Comparison of ENCODE assay signal across 10 cellular contexts in genomic region chr17:78375401-78376079, GRCh38. TPM values are rescaled to one million over a fixed set of nuclear protein-coding genes. Genes with fewer than 3 reads are reported as not detected.
DNase-seq lines count a peak whose midpoint lies in the region; ATAC-seq, FAIRE-seq and TF ChIP-seq lines count a peak whose summit lies in the region.
"Had no signal": no experiment of that assay in that cellular context is flagged by ENCODE, and none has a peak within 500 bp of the region (broad histone marks: within the 10 kb centered on the region; RNA-seq: fewer than 3 reads in every experiment).

No MANE protein-coding gene starts in this region.

- intact Hi-C loops in endothelial cell of umbilical vein (cut with micrococcal nuclease): loop anchor here (2.0 kb wide), 1 partner anchor 33 kb away; no protein-coding TSS in a partner anchor

- dilution Hi-C loops in endothelial cell of umbilical vein (cut with MboI; ENCODE audit: extremely low pct_ligation_motif_present, low sequenced_read_pairs): no loop called here

- H3K27ac ChIP-seq in endothelial cell of umbilical vein (ENCODE audit: insufficient read depth, low read depth, low read length) (peak overlapping the region; percentile 92), muscle layer of colon (ENCODE audit: low read depth, low read length) (peak overlapping the region; percentile 32)

- FAIRE-seq in endothelial cell of umbilical vein (lab: Jason Lieb, UNC): no peak

- no peak for TF ChIP-seq CTCF in endothelial cell of umbilical vein (IDR thresholded peaks at IDR 0.05; ENCODE audit: extremely low read depth in 1 of 2, insufficient read depth in 1 of 2, low read depth in 1 of 2, low read length in 2 of 2)

- peak overlapping the region; percentile 13 for H3K4me2 ChIP-seq in endothelial cell of umbilical vein (ENCODE audit: insufficient read depth, low read length)

- H2AFZ ChIP-seq in endothelial cell of umbilical vein (ENCODE audit: low read depth, low read length): no peak overlapping the region

- peak overlapping the region; percentile 78 for H3K9ac ChIP-seq in NT2/D1 (ENCODE audit: insufficient read length, low read depth)
- peak overlapping the region; percentile 65 for H3K9ac ChIP-seq in endothelial cell of umbilical vein (replicated peaks; ENCODE audit: extremely low read depth, insufficient read depth, low read length)
- H3K9ac ChIP-seq in muscle layer of colon (ENCODE audit: low read length): no peak overlapping the region

- no peaks in the 10 kb centered on the region for H4K20me1 ChIP-seq in endothelial cell of umbilical vein (replicated peaks; ENCODE audit: control insufficient read depth, extremely low read depth, insufficient read depth, low read length)

- POLR2A ChIA-PET in endothelial cell of umbilical vein (lab: Charles Lee): interaction anchor here (1.5 kb wide), 1 partner anchor 15 kb away, joined by 6 read pairs; the partner anchor contains the start of gene SOCS3

- H3K27me3 ChIP-seq in NT2/D1 (ENCODE audit: insufficient read depth, insufficient read length) (no peaks in the 10 kb centered on the region), endothelial cell of umbilical vein (ENCODE audit: control insufficient read depth in 2 of 2, insufficient read depth in 2 of 2, low read length in 2 of 2) (no peaks in the 10 kb centered on the region), muscle layer of colon (ENCODE audit: control insufficient read depth in 1 of 2, insufficient read depth in 2 of 2, low read length in 2 of 2) (no peaks in the 10 kb centered on the region)

- TSS peak; percentile 28 for BruUV-seq in endothelial cell of umbilical vein (replicated peaks; lab: Mats Ljungman, UMichigan)

- H3K9me1 ChIP-seq in endothelial cell of umbilical vein (replicated peaks; ENCODE audit: control insufficient read depth, extremely low read depth, insufficient read depth, low read length): no peaks in the 10 kb centered on the region

- peaks cover 11% of the 10 kb centered on the region for H3K79me2 ChIP-seq in endothelial cell of umbilical vein (ENCODE audit: control insufficient read depth, insufficient read depth, low read length)

- CTCF ChIA-PET in endothelial cell of umbilical vein (lab: Charles Lee): interaction anchor here (1.0 to 2.8 kb wide), 6 partner anchors 11 to 332 kb away, joined by 3 to 36 read pairs (median 6); no protein-coding TSS in a partner anchor

- peak; percentile 86 for DNase-seq in AG08396 (ENCODE audit: low spot score)
- no peak for DNase-seq in NT2/D1 (ENCODE audit: low read depth, low spot score)
- peak; percentile 73 for DNase-seq in endothelial cell of umbilical vein (ENCODE audit: low read depth, low spot score)
- DNase-seq in NK-92 (lab: John Stamatoyannopoulos, UW; ENCODE audit: unreplicated experiment): no peak
- no peak for DNase-seq in NCI-H2029 (lab: John Stamatoyannopoulos, UW)
- DNase-seq: CD8-positive, alpha-beta T cell; naive thymus-derived CD8-positive, alpha-beta T cell had no signal

- H3K36me3 ChIP-seq in NT2/D1 (ENCODE audit: insufficient read depth, insufficient read length, low read length) (peaks cover 6% of the 10 kb centered on the region), endothelial cell of umbilical vein (ENCODE audit: control insufficient read depth in 2 of 2, extremely low read depth in 1 of 2, insufficient read depth in 2 of 2, low read length in 2 of 2) (no peaks in the 10 kb centered on the region), muscle layer of colon (ENCODE audit: insufficient read depth, low read length) (no peaks in the 10 kb centered on the region)

- H3K4me1 ChIP-seq in NT2/D1 (ENCODE audit: insufficient read depth, insufficient read length): peaks cover 20% of the 10 kb centered on the region
- H3K4me1 ChIP-seq in endothelial cell of umbilical vein (ENCODE audit: control insufficient read depth, extremely low read depth, insufficient read depth, low read length): peaks cover 41% of the 10 kb centered on the region
- peaks cover 7% of the 10 kb centered on the region for H3K4me1 ChIP-seq in muscle layer of colon (ENCODE audit: insufficient read depth, low read length)

- H3K9me3 ChIP-seq in NT2/D1 (ENCODE audit: insufficient read depth, low read length) (no peaks in the 10 kb centered on the region), endothelial cell of umbilical vein (replicated peaks; ENCODE audit: control insufficient read depth, insufficient read depth, low read length) (no peaks in the 10 kb centered on the region), muscle layer of colon (ENCODE audit: low read length) (no peaks in the 10 kb centered on the region)

- H3K4me3 ChIP-seq in NT2/D1 (ENCODE audit: insufficient read length, low read depth) (no peak overlapping the region), endothelial cell of umbilical vein (replicated peaks in 1 of 3; ENCODE audit: insufficient read depth in 1 of 3, low read depth in 1 of 3, low read length in 3 of 3) (no peak overlapping the region), muscle layer of colon (ENCODE audit: low read depth in 1 of 2, low read length in 2 of 2) (no peak overlapping the region)

- no peak for TF ChIP-seq POLR2A in endothelial cell of umbilical vein (IDR thresholded peaks at IDR 0.05; ENCODE audit: low read depth, low read length)

- ATAC-seq in GM21423 (IDR thresholded peaks at IDR 0.05; ENCODE audit: unreplicated experiment): no peak
- ATAC-seq in GM21825 (IDR thresholded peaks at IDR 0.05; ENCODE audit: unreplicated experiment): no peak
- ATAC-seq: CD8-positive, alpha-beta T cell; naive thymus-derived CD8-positive, alpha-beta T cell had no signal

TF ChIP-seq in endothelial cell of umbilical vein, 7 proteins besides CTCF, POLR2A, EP300 and RAD21:
- TF ChIP-seq FOS (IDR thresholded peaks at IDR 0.05; ENCODE audit: borderline replicate concordance, insufficient read depth, low read length) (peak; percentile 33), EZH2 (IDR thresholded peaks at IDR 0.05; ENCODE audit: borderline replicate concordance, low read depth, low read length, severe bottlenecking) (no peak), MYC (IDR thresholded peaks at IDR 0.05; ENCODE audit: low read depth, low read length) (no peak), GATA2 (IDR thresholded peaks at IDR 0.05; ENCODE audit: insufficient read depth, insufficient read length, low read depth, low read length) (no peak), POLR2AphosphoS5 (IDR thresholded peaks at IDR 0.05; ENCODE audit: insufficient read depth, low read depth, low read length) (no peak), JUN (IDR thresholded peaks at IDR 0.05; ENCODE audit: borderline replicate concordance, insufficient read depth, insufficient read length, low read depth) (peak; percentile 52)
- TF ChIP-seq, protein P1, sequence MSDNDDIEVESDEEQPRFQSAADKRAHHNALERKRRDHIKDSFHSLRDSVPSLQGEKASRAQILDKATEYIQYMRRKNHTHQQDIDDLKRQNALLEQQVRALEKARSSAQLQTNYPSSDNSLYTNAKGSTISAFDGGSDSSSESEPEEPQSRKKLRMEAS (IDR thresholded peaks at IDR 0.05; ENCODE audit: insufficient read depth, insufficient read length): no peak
TF ChIP-seq in endothelial cell of umbilical vein: peak in this region for 2.

RNA-seq across cellular contexts. Expression of gene PGS1, which starts 2.9 kb away (rescaled TPM):
- 55.6 and 66.0 TPM in 2 replicates for total RNA-seq in endothelial cell of umbilical vein
- 48.4 and 50.8 TPM in 2 replicates for polyA plus RNA-seq in endothelial cell of umbilical vein
- 28.4 and 36.1 TPM in 2 replicates for polyA plus RNA-seq in endothelial cell of umbilical vein (2011; cell fraction: cytosol; rRNA removed)
- 195 and 203 TPM in 2 replicates for polyA plus RNA-seq in endothelial cell of umbilical vein (2011; cell fraction: nucleus; rRNA removed)
- polyA plus RNA-seq in endothelial cell of umbilical vein (2012): 30.2 and 34.0 TPM in 2 replicates
- 62.5 and 77.9 TPM in 2 replicates for polyA minus RNA-seq in endothelial cell of umbilical vein
- polyA minus RNA-seq in endothelial cell of umbilical vein (2011; cell fraction: cytosol; rRNA and poly(A)+ RNA removed): 31.2 TPM
- 72.4 and 73.4 TPM in 2 replicates for polyA minus RNA-seq in endothelial cell of umbilical vein (2011; cell fraction: nucleus; rRNA and poly(A)+ RNA removed)

RNA-seq across cellular contexts. Expression of gene SOCS3, which starts 15.7 kb away (rescaled TPM):
- total RNA-seq in endothelial cell of umbilical vein: 13.6 and 14.3 TPM in 2 replicates
- polyA plus RNA-seq in endothelial cell of umbilical vein: 6.2 and 6.6 TPM in 2 replicates
- polyA plus RNA-seq in endothelial cell of umbilical vein (2011; cell fraction: cytosol; rRNA removed): 5.3 and 7.9 TPM in 2 replicates
- polyA plus RNA-seq in endothelial cell of umbilical vein (2011; cell fraction: nucleus; rRNA removed): 15.2 and 19.0 TPM in 2 replicates
- polyA plus RNA-seq in endothelial cell of umbilical vein (2012): 12.2 and 14.3 TPM in 2 replicates
- 7.8 and 10.9 TPM in 2 replicates for polyA minus RNA-seq in endothelial cell of umbilical vein
- 31.0 TPM for polyA minus RNA-seq in endothelial cell of umbilical vein (2011; cell fraction: cytosol; rRNA and poly(A)+ RNA removed)
- 7.3 and 17.4 TPM in 2 replicates for polyA minus RNA-seq in endothelial cell of umbilical vein (2011; cell fraction: nucleus; rRNA and poly(A)+ RNA removed)

Comparison
In these comparisons a context has a peak if more than half of its experiments do, and no peak if none do; other contexts are left out.
1. DNase-seq: peak in AG08396 (single experiment) and endothelial cell of umbilical vein (single experiment); none in NT2/D1 (single experiment), NK-92 (single experiment) and NCI-H2029 (single experiment).